In genomic region chr12:123365141-123365917, GRCh38 we compare ENCODE assay signal across 1 cellular context.
TF ChIP-seq lines count a peak whose summit lies in the region.

No MANE protein-coding gene starts in this region.

TF ChIP-seq in GM12878, 131 proteins besides CTCF, POLR2A, EP300 and RAD21 (continued from another document and continues in another):
- TF ChIP-seq ZNF592 (IDR thresholded peaks at IDR 0.05) (peak; percentile 99), SREBF2 (IDR thresholded peaks at IDR 0.05; ENCODE audit: low read length) (no peak), TCF12 (IDR thresholded peaks at IDR 0.05; ENCODE audit: low read depth, low read length) (peak; percentile 40), KLF5 (IDR thresholded peaks at IDR 0.05; ENCODE audit: partially characterized antibody) (peak; percentile 91), ESRRA (IDR thresholded peaks at IDR 0.05; ENCODE audit: low read length) (no peak), NFYA (IDR thresholded peaks at IDR 0.05; ENCODE audit: borderline replicate concordance, low read depth, low read length) (no peak), ZZZ3 (IDR thresholded peaks at IDR 0.05; ENCODE audit: control insufficient read depth, insufficient read length, low read depth) (no peak), IRF4 (IDR thresholded peaks at IDR 0.05; ENCODE audit: low read depth, low read length) (peak; percentile 100), ZNF217 (IDR thresholded peaks at IDR 0.05) (peak; percentile 39; the same call in 1 of the 2 replicates), WRNIP1 (IDR thresholded peaks at IDR 0.05; ENCODE audit: borderline replicate concordance, low read depth, low read length) (no peak), BHLHE40 (IDR thresholded peaks at IDR 0.05; ENCODE audit: borderline replicate concordance in 1 of 2, low read depth in 2 of 2, low read length in 1 of 2) (peak; percentile 71 to 96), SUZ12 (IDR thresholded peaks at IDR 0.05; ENCODE audit: unreplicated experiment) (no peak), ZBTB11 (CRISPR knock-in tag; IDR thresholded peaks at IDR 0.05) (peak; percentile 56; the same call in 1 of the 2 replicates), CHD2 (IDR thresholded peaks at IDR 0.05; ENCODE audit: borderline replicate concordance, low read depth, low read length) (peak; percentile 97), SP1 (IDR thresholded peaks at IDR 0.05; ENCODE audit: low read depth, low read length) (peak; percentile 81), HDAC2 (IDR thresholded peaks at IDR 0.05) (no peak), HSF1 (IDR thresholded peaks at IDR 0.05; ENCODE audit: low read depth, low read length) (peak; percentile 43; the same call in 1 of the 2 replicates), IRF3 (IDR thresholded peaks at IDR 0.05) (no peak; the same call in 1 of the 2 replicates), MAX (IDR thresholded peaks at IDR 0.05; ENCODE audit: low read depth, low read length) (0 out of 2 replicates have a peak, but pooled peaks have one; percentile 7), ELK1 (IDR thresholded peaks at IDR 0.05; ENCODE audit: low read depth, low read length) (no peak), CUX1 (IDR thresholded peaks at IDR 0.05; ENCODE audit: insufficient replicate concordance, low read depth, low read length) (no peak), PAX5 (IDR thresholded peaks at IDR 0.05; ENCODE audit: borderline replicate concordance, low read depth, low read length) (peak; percentile 100), TCF7 (IDR thresholded peaks at IDR 0.05; ENCODE audit: borderline replicate concordance) (peak; percentile 60; the same call in 1 of the 2 replicates), SKIL (IDR thresholded peaks at IDR 0.05; ENCODE audit: low read depth, poor library complexity, severe bottlenecking) (peak; percentile 96), ZSCAN29 (IDR thresholded peaks at IDR 0.05) (no peak), CEBPZ (IDR thresholded peaks at IDR 0.05; ENCODE audit: low read depth, low read length) (no peak), JUND (IDR thresholded peaks at IDR 0.05; ENCODE audit: low read depth, low read length) (peak; percentile 99), JUNB (IDR thresholded peaks at IDR 0.05) (peak; percentile 100), ASH2L (IDR thresholded peaks at IDR 0.05; ENCODE audit: borderline replicate concordance, low read depth) (peak; percentile 92; the same call in 1 of the 2 replicates), YY1 (IDR thresholded peaks at IDR 0.05; ENCODE audit: low read depth, low read length) (peak; percentile 72; the same call in 1 of the 2 replicates), DPF2 (IDR thresholded peaks at IDR 0.05) (peak; percentile 100), EGR1 (IDR thresholded peaks at IDR 0.05; ENCODE audit: borderline replicate concordance in 1 of 2, low read depth in 2 of 2, low read length in 2 of 2) (peak in 1 of 2 experiments; percentile 32; a peak in 1 of 3 replicates), ETV6 (conservative IDR thresholded peaks at IDR 0.05 in 1 of 2, IDR thresholded peaks at IDR 0.05 in 1 of 2; ENCODE audit: borderline replicate concordance in 1 of 2, low read depth in 1 of 2) (peak in 1 of 2 experiments; percentile 90; a peak in 2 of 4 replicates)
